Comparison of ENCODE assay signal across 9 cellular contexts in genomic region chr9:91273853-91274552, GRCh38.
DNase-seq lines count a peak whose midpoint lies in the region; ATAC-seq, FAIRE-seq and TF ChIP-seq lines count a peak whose summit lies in the region.
"Had no signal": no experiment of that assay in that cellular context is flagged by ENCODE, and none has a peak within 500 bp of the region (broad histone marks: within the 10 kb centered on the region; RNA-seq: fewer than 3 reads in every experiment).

No MANE protein-coding gene starts in this region.

- H3K27me3 ChIP-seq in foreskin keratinocyte: no peaks in the 10 kb centered on the region

- no peak for TF ChIP-seq CTCF in foreskin keratinocyte (conservative IDR thresholded peaks at IDR 0.05)

- ATAC-seq in foreskin keratinocyte (peak; percentile 79), HG03457 (IDR thresholded peaks at IDR 0.05; ENCODE audit: unreplicated experiment) (no peak), HG03097 (IDR thresholded peaks at IDR 0.05; ENCODE audit: low FRiP score, unreplicated experiment) (no peak)

- peak; percentile 100 for FAIRE-seq in H54 (lab: Jason Lieb, UNC)
- FAIRE-seq: G401.6 had no signal

- peaks cover 8% of the 10 kb centered on the region for H3K4me1 ChIP-seq in foreskin keratinocyte

- DNase-seq in EL (peak; percentile 68), H54 (ENCODE audit: insufficient read length, low spot score) (peak; percentile 43), RPMI7951 (ENCODE audit: low read depth) (peak; percentile 46), foreskin keratinocyte (peak; percentile 23 to 55), substantia nigra (lab: John Stamatoyannopoulos, UW) (no peak)
- no peak for DNase-seq in stimulated activated CD4-positive, alpha-beta T cell treated with anti-CD3 and anti-CD28 coated beads, Interleukin-4, amount 100 ng/mL, for 1 hour

- no peak for TF ChIP-seq POLR2A in H54 (IDR thresholded peaks at IDR 0.05; ENCODE audit: low read depth, low read length)

- H3K27ac ChIP-seq in foreskin keratinocyte (no peak overlapping the region), substantia nigra (ENCODE audit: low read depth, low read length, poor library complexity, severe bottlenecking) (no peak overlapping the region)

Comparison
In these comparisons a context has a peak if more than half of its experiments do, and no peak if none do; other contexts are left out.
1. DNase-seq: peak in EL (single experiment), H54 (single experiment), RPMI7951 (single experiment) and foreskin keratinocyte (2 of 2); none in stimulated activated CD4-positive, alpha-beta T cell treated with anti-CD3 and anti-CD28 coated beads, Interleukin-4, amount 100 ng/mL, for 1 hour (single experiment) and substantia nigra (0 of 49).